In the genomic region with DNA sequence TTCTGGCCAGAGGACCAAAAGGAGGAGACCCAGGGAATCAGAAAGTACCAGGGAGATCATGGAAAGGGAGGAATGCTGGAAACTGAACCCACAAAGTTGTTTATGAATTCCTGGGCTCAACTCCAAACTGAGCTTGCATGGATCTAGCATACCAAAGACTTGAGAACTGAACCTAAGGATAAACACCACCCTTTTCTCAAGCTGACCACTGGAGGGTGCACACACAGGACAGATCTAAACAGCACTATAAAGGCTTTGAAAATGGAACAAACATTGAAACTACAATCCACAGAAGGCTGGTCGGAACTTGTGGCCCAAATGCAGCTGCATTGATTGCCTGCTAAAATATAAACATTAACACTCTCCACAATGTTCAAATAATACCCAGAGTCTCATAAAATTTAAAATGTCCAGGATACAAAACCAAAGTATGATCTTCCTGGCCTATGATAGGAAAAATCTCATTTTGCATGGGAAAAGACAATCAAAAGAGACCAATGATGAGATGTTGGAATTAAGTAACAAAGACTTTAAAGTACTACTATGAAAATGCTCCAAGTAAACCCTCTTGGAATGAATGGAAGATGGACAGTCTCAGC, we compare ENCODE assay signal across 8 cellular contexts. TPM values are rescaled to one million over a fixed set of nuclear protein-coding genes. Genes with fewer than 3 reads are reported as not detected.
DNase-seq lines count a peak whose midpoint lies in the region; ATAC-seq and TF ChIP-seq lines count a peak whose summit lies in the region.

No MANE protein-coding gene starts in this region.

- no peaks in the 10 kb centered on the region for H3K79me2 ChIP-seq in fibroblast of lung (ENCODE audit: control insufficient read depth, insufficient read depth, low read length)

- H3K27ac ChIP-seq in fibroblast of lung (ENCODE audit: insufficient read depth, low read length) (peak overlapping the region; percentile 88), ovary (peak overlapping the region in 1 of 2 donors; percentile 61)

- TF ChIP-seq CTCF in fibroblast of lung (conservative IDR thresholded peaks at IDR 0.05 in 1 of 2, IDR thresholded peaks at IDR 0.05 in 1 of 2; ENCODE audit: low read depth in 1 of 2, low read length in 2 of 2): peak; percentile 72 to 87
- peak; percentile 26 to 49 (median 41) for TF ChIP-seq CTCF in ovary (IDR thresholded peaks at IDR 0.05)

- WGBS in ovary, 3 donors: 4 to 18% (median 5%) methylated on average over 1 of the region's 1 CpG

- no peak overlapping the region for H2AFZ ChIP-seq in fibroblast of lung (ENCODE audit: low read length)

- TF ChIP-seq POLR2A in ovary (IDR thresholded peaks at IDR 0.05): no peak

- no peaks in the 10 kb centered on the region for H3K27me3 ChIP-seq in fibroblast of lung (ENCODE audit: control insufficient read depth, insufficient read depth, low read length)
- no peaks in the 10 kb centered on the region for H3K27me3 ChIP-seq in ovary

- TF ChIP-seq EP300 in ovary (IDR thresholded peaks at IDR 0.05): no peak

- H3K4me1 ChIP-seq in fibroblast of lung (ENCODE audit: control insufficient read depth, extremely low read depth, insufficient read depth, low read length): peaks cover 22% of the 10 kb centered on the region
- peaks cover 3% of the 10 kb centered on the region for H3K4me1 ChIP-seq in ovary (ENCODE audit: insufficient read depth)

- H3K4me2 ChIP-seq in fibroblast of lung (ENCODE audit: extremely low read depth, insufficient read depth, low read length): peak overlapping the region; percentile 77

- H3K4me3 ChIP-seq in fibroblast of lung (replicated peaks in 1 of 4; ENCODE audit: control extremely low read depth in 1 of 4, insufficient read depth in 1 of 4, low read depth in 3 of 4, low read length in 4 of 4) (no peak overlapping the region), ovary (no peak overlapping the region)

- peak; percentile 51 for DNase-seq in SKM-1 treated with dmso at 0.1 percent for 144 hours (lab: John Stamatoyannopoulos, UW; ENCODE audit: unreplicated experiment)
- DNase-seq in SKM-1 (lab: John Stamatoyannopoulos, UW; ENCODE audit: unreplicated experiment): no peak
- DNase-seq in fibroblast of lung (ENCODE audit: low read depth in 2 of 2): peak; percentile 96
- peak in 3 of 5 donors; percentile 52 to 56 (median 53) for DNase-seq in ovary
- DNase-seq in COR-L47 (lab: John Stamatoyannopoulos, UW): no peak

- peak; percentile 61 for ATAC-seq in HG02938 (IDR thresholded peaks at IDR 0.05; ENCODE audit: unreplicated experiment)
- ATAC-seq in SK-N-SH treated with all-trans-retinoic acid at 6 μM for 48 hours: peak; percentile 96
- no peak for ATAC-seq in HG03342 (IDR thresholded peaks at IDR 0.05; ENCODE audit: unreplicated experiment)

- H3K9me3 ChIP-seq in fibroblast of lung (ENCODE audit: control insufficient read depth, insufficient read depth, low read depth, low read length): no peaks in the 10 kb centered on the region
- no peaks in the 10 kb centered on the region for H3K9me3 ChIP-seq in ovary

- intact Hi-C loops in ovary (cut with DNase I): no loop called here

- H3K9ac ChIP-seq in fibroblast of lung (ENCODE audit: insufficient read depth, low read length): peak overlapping the region; percentile 18

- H3K36me3 ChIP-seq in fibroblast of lung (ENCODE audit: control insufficient read depth, insufficient read depth, low read length) (no peaks in the 10 kb centered on the region), ovary (no peaks in the 10 kb centered on the region)

- H4K20me1 ChIP-seq in fibroblast of lung (ENCODE audit: control insufficient read depth, extremely low read depth, insufficient read depth, low read length): no peaks in the 10 kb centered on the region

TF ChIP-seq in SK-N-SH treated with all-trans-retinoic acid at 6 μM for 48 hours, 23 proteins besides CTCF, POLR2A, EP300 and RAD21:
- no peak for TF ChIP-seq ZC3H10 (CRISPR knock-in tag; IDR thresholded peaks at IDR 0.05)
- TF ChIP-seq RARB (CRISPR knock-in tag; IDR thresholded peaks at IDR 0.05): no peak
- no peak for TF ChIP-seq ZNF70 (CRISPR knock-in tag; IDR thresholded peaks at IDR 0.05)
- no peak for TF ChIP-seq OSR1 (CRISPR knock-in tag; IDR thresholded peaks at IDR 0.05)
- TF ChIP-seq SNAI2 (CRISPR knock-in tag; IDR thresholded peaks at IDR 0.05): no peak
- TF ChIP-seq ESRRG (CRISPR knock-in tag; IDR thresholded peaks at IDR 0.05): no peak
- TF ChIP-seq GLIS3 (CRISPR knock-in tag; IDR thresholded peaks at IDR 0.05): no peak
- TF ChIP-seq ISL1 (CRISPR knock-in tag; IDR thresholded peaks at IDR 0.05): no peak
- TF ChIP-seq ARNTL (CRISPR knock-in tag; IDR thresholded peaks at IDR 0.05; ENCODE audit: borderline replicate concordance, low read depth): no peak
- TF ChIP-seq ZFP3 (CRISPR knock-in tag; IDR thresholded peaks at IDR 0.05): no peak
- TF ChIP-seq TCF4 (CRISPR knock-in tag; IDR thresholded peaks at IDR 0.05; ENCODE audit: borderline replicate concordance): no peak
- TF ChIP-seq POU6F1 (CRISPR knock-in tag; IDR thresholded peaks at IDR 0.05; ENCODE audit: borderline replicate concordance, low read depth): no peak
- TF ChIP-seq, protein P1, sequence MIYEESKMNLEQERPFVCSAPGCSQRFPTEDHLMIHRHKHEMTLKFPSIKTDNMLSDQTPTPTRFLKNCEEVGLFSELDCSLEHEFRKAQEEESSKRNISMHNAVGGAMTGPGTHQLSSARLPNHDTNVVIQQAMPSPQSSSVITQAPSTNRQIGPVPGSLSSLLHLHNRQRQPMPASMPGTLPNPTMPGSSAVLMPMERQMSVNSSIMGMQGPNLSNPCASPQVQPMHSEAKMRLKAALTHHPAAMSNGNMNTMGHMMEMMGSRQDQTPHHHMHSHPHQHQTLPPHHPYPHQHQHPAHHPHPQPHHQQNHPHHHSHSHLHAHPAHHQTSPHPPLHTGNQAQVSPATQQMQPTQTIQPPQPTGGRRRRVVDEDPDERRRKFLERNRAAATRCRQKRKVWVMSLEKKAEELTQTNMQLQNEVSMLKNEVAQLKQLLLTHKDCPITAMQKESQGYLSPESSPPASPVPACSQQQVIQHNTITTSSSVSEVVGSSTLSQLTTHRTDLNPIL (CRISPR knock-in tag; IDR thresholded peaks at IDR 0.05; ENCODE audit: low read depth): no peak
- TF ChIP-seq ZNF8 (CRISPR knock-in tag; IDR thresholded peaks at IDR 0.05): no peak
- no peak for TF ChIP-seq PATZ1 (CRISPR knock-in tag; IDR thresholded peaks at IDR 0.05; ENCODE audit: borderline replicate concordance)
TF ChIP-seq in SK-N-SH treated with all-trans-retinoic acid at 6 μM for 48 hours: peak in this region for 0.

RNA-seq across cellular contexts. Expression of gene IRF1, which starts 15.6 kb away (rescaled TPM):
- 22.1 and 34.7 TPM in 2 replicates for total RNA-seq in fibroblast of lung
- 36.8 and 37.6 TPM in 2 replicates for polyA plus RNA-seq in fibroblast of lung
- 32.1 and 37.0 TPM in 2 replicates for polyA plus RNA-seq in fibroblast of lung (2012)
- polyA minus RNA-seq in fibroblast of lung (ENCODE audit: low replicate concordance): 45.2 and 81.5 TPM in 2 replicates
- total RNA-seq in ovary: 100 to 1,000 TPM in 1 of 7 donors, 10 to 100 TPM in 6; 17.3 to 126 (median 31.1) TPM
- polyA plus RNA-seq in ovary: 10 to 100 TPM; 23.1 to 26.7 TPM

RNA-seq across cellular contexts. Expression of gene IL5, which starts 37.1 kb away (rescaled TPM):
- total RNA-seq in fibroblast of lung (not detected in 2 replicates), ovary (not detected)
- polyA plus RNA-seq in fibroblast of lung (not detected in 2 replicates), ovary (not detected)
- polyA plus RNA-seq in fibroblast of lung (2012): not detected in 2 replicates
- polyA minus RNA-seq in fibroblast of lung (ENCODE audit: low replicate concordance): not detected in 2 replicates

RNA-seq across cellular contexts. Expression of gene RAD50, which starts 50.6 kb away (rescaled TPM):
- total RNA-seq in fibroblast of lung (34.7 and 35.7 TPM in 2 replicates), ovary (10 to 100 TPM; 23.7 to 41.5 (median 36.4) TPM)
- polyA plus RNA-seq in fibroblast of lung (21.5 and 23.1 TPM in 2 replicates), ovary (10 to 100 TPM in 1 of 2 donors, 1 to 10 TPM in 1; 9.4 to 21.1 TPM)
- polyA plus RNA-seq in fibroblast of lung (2012): 20.6 and 22.2 TPM in 2 replicates
- 2.8 and 17.0 TPM in 2 replicates for polyA minus RNA-seq in fibroblast of lung (ENCODE audit: low replicate concordance)

Comparison
In these comparisons a context has a peak if more than half of its experiments do, and no peak if none do; other contexts are left out.
1. DNase-seq: peak in SKM-1 treated with dmso at 0.1 percent for 144 hours (single experiment), fibroblast of lung (2 of 2) and ovary (3 of 5); none in SKM-1 (single experiment) and COR-L47 (single experiment).